Comparison of ENCODE assay signal across 8 cellular contexts in the genomic region with DNA sequence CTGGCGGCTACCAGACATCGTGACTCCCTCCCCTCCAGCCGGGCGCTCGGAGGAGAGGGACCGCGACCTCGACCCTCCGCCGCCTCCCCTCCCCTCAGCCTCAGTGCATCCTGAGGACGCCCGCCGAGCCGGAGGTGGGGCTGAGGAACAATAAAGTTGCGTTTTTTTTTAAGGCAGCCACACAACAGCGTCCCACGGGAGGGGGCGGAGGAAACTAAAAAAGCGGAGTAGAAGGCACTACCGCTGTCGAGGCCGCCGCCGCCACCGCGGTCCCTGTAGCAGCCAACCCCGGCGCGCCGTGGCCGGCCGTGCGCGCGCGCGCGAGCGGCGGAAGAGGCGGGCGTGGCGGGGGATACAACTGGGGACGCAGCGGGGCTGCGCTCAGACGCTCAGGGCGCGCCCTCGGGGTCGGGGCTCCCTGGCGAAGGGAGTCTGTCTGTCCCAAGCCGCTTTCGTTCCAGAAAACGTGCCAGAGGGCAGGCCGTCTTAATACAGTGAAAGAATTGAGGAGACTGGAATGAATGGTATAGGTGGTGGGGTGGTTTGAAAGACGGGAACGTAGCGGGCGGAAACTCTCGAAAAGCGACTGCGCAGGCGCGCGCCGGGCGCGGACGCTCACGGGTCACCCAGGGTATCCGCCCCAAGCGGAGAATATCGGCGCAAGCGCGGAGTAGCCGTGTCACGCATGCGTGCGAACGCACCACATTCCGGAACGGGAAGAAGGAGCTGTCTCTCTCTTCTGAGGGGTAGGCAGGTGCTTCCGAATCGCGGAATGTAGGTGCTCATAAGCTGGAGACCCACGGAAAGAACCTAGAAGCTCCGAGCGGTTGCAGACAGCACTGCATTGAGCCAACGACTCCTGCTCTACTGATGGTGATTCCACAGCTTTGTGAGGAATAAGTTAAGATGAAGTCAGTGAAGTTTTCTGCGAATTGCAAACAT. TPM values are rescaled to one million over a fixed set of nuclear protein-coding genes. Genes with fewer than 3 reads are reported as not detected.
DNase-seq lines count a peak whose midpoint lies in the region; ATAC-seq lines count a peak whose summit lies in the region.

Gene COP1 (minus strand): TSS at position 326 of the 942 bp plus-strand sequence. CDS start 308 bp downstream, at position 18.

- H3K79me2 ChIP-seq in GM23248 (ENCODE audit: insufficient read depth), result peaks cover 55% of the 10 kb centered on the region

- POLR2A ChIA-PET in naive thymus-derived CD4-positive, alpha-beta T cell (lab: Charles Lee), result interaction anchor here (0.5 to 1.2 kb wide), 4 partner anchors 45 to 1416 kb away, joined by 3 to 5 read pairs (median 3); no protein-coding TSS in a partner anchor

- H3K27me3 Mint-ChIP-seq in activated T-helper 1 cell treated with anti-CD3 and anti-CD28 coated beads, Interleukin-12 subunit alpha, Interleukin-12 subunit beta, Interleukin-2, Interleukin-4 antibody, amounts not matched to agents 30 ng/mL and 10 ng/mL and 1 ng/mL, durations not matched to agents 14 hours and 24 hours and 36 hours (ENCODE audit: insufficient read depth), result peaks cover 1% of the 10 kb centered on the region
- H3K27me3 Mint-ChIP-seq in naive thymus-derived CD4-positive, alpha-beta T cell, result peaks cover 0 to 3% (median 0%) of the 10 kb centered on the region in 5 donors
- no peaks in the 10 kb centered on the region for H3K27me3 Mint-ChIP-seq in stimulated activated naive B cell treated with anti-CD40 and anti-IgM and Interleukin-4, amounts not matched to agents 10 μg/mL and 1 μg/mL and 100 μg/mL, for 72 hours

- intact Hi-C loops in activated T-helper 1 cell treated with anti-CD3 and anti-CD28 coated beads, Interleukin-12 subunit alpha, Interleukin-12 subunit beta, Interleukin-2, Interleukin-4 antibody, amounts not matched to agents 30 ng/mL and 10 ng/mL and 1 ng/mL, durations not matched to agents 14 hours and 24 hours and 36 hours (cut with micrococcal nuclease), result loop anchor here (1.0 to 2.0 kb wide), 7 partner anchors 11 to 1184 kb away; partner anchors contain the start of gene MRPS14
- intact Hi-C loops in naive thymus-derived CD4-positive, alpha-beta T cell (cut with micrococcal nuclease), result loop anchor here (1.0 to 5.0 kb wide), 7 partner anchors 40 to 1185 kb away; partner anchors contain the start of gene MRPS14 (in 2 of the 2)

- peak within 1 kb of the TSS; percentile 97 for H3K4me2 ChIP-seq in GM23248 (ENCODE audit: unreplicated experiment)

- H3K4me3 ChIP-seq in GM23248, result peak within 1 kb of the TSS; percentile 96
- peak within 1 kb of the TSS; percentile 90 for H3K4me3 ChIP-seq in naive thymus-derived CD4-positive, alpha-beta T cell (ENCODE audit: low read length)

- WGBS in GM23248 (ENCODE audit: low coverage in 1 of 2, low lambda C conversion rate in 2 of 2, missing lambda C conversion rate in 2 of 2), 2 experiments, result 1 to 2% methylated on average over 76 to 86 of the region's 92 CpGs

- peak within 1 kb of the TSS; percentile 99 for H3K27ac Mint-ChIP-seq in activated T-helper 1 cell treated with anti-CD3 and anti-CD28 coated beads, Interleukin-12 subunit alpha, Interleukin-12 subunit beta, Interleukin-2, Interleukin-4 antibody, amounts not matched to agents 30 ng/mL and 10 ng/mL and 1 ng/mL, durations not matched to agents 14 hours and 24 hours and 36 hours
- peak within 1 kb of the TSS; percentile 93 to 100 (median 97) for H3K27ac Mint-ChIP-seq in naive thymus-derived CD4-positive, alpha-beta T cell
- H3K27ac Mint-ChIP-seq in stimulated activated naive B cell treated with anti-CD40 and anti-IgM and Interleukin-4, amounts not matched to agents 10 μg/mL and 1 μg/mL and 100 μg/mL, for 72 hours, result peak within 1 kb of the TSS; percentile 99

- H4K20me1 ChIP-seq in GM23248 (ENCODE audit: insufficient read depth), result 0 out of 2 replicates have a peak, but pooled peaks cover 3% of the 10 kb centered on the region

- H2AFZ ChIP-seq in GM23248, result peak within 1 kb of the TSS; percentile 97

- H3F3A ChIP-seq in GM23248 (ENCODE audit: insufficient read depth), result peaks cover 17% of the 10 kb centered on the region; the same call in 1 of the 2 replicates

- peak; percentile 96 for DNase-seq in Daoy (ENCODE audit: low read depth)
- peak; percentile 98 for DNase-seq in GM23248
- peak; percentile 86 to 93 for DNase-seq in Kasumi-1 (lab: John Stamatoyannopoulos, UW)
- peak; percentile 91 for DNase-seq in RPMI7951 (ENCODE audit: low read depth)
- DNase-seq in activated T-helper 1 cell treated with anti-CD3 and anti-CD28 coated beads, Interleukin-12 subunit alpha, Interleukin-12 subunit beta, Interleukin-2, Interleukin-4 antibody, amounts not matched to agents 30 ng/mL and 10 ng/mL and 1 ng/mL, durations not matched to agents 14 hours and 24 hours and 36 hours (ENCODE audit: low spot score), result peak; percentile 96
- DNase-seq in fibroblast of gingiva (ENCODE audit: low read depth), result peak; percentile 92
- peak; percentile 89 to 97 (median 96) for DNase-seq in naive thymus-derived CD4-positive, alpha-beta T cell
- peak; percentile 95 for DNase-seq in stimulated activated naive B cell treated with anti-CD40 and anti-IgM and Interleukin-4, amounts not matched to agents 10 μg/mL and 1 μg/mL and 100 μg/mL, for 72 hours

- H3K4me1 Mint-ChIP-seq in activated T-helper 1 cell treated with anti-CD3 and anti-CD28 coated beads, Interleukin-12 subunit alpha, Interleukin-12 subunit beta, Interleukin-2, Interleukin-4 antibody, amounts not matched to agents 30 ng/mL and 10 ng/mL and 1 ng/mL, durations not matched to agents 14 hours and 24 hours and 36 hours (ENCODE audit: low read depth), result peaks cover 29% of the 10 kb centered on the region
- H3K4me1 Mint-ChIP-seq in naive thymus-derived CD4-positive, alpha-beta T cell, result peaks cover 20 to 56% (median 47%) of the 10 kb centered on the region in 7 donors
- H3K4me1 Mint-ChIP-seq in stimulated activated naive B cell treated with anti-CD40 and anti-IgM and Interleukin-4, amounts not matched to agents 10 μg/mL and 1 μg/mL and 100 μg/mL, for 72 hours, result peaks cover 14 to 43% of the 10 kb centered on the region in 2 donors

- no peaks in the 10 kb centered on the region for H3K9me2 ChIP-seq in GM23248 (ENCODE audit: insufficient read depth)

- ATAC-seq in naive thymus-derived CD4-positive, alpha-beta T cell, result peak; percentile 91
- peak; percentile 88 to 90 for ATAC-seq in stimulated activated naive B cell treated with anti-CD40 and anti-IgM and Interleukin-4, amounts not matched to agents 10 μg/mL and 1 μg/mL and 100 μg/mL, for 72 hours (replicated peaks)

- CTCF ChIA-PET in naive thymus-derived CD4-positive, alpha-beta T cell (lab: Charles Lee), result no interaction called here

- no peaks in the 10 kb centered on the region for H3K36me3 ChIP-seq in GM23248 (ENCODE audit: low read depth)
- H3K36me3 ChIP-seq in naive thymus-derived CD4-positive, alpha-beta T cell (ENCODE audit: control insufficient read depth in 2 of 3, insufficient read depth in 3 of 3, low read length in 3 of 3), result no peaks in the 10 kb centered on the region

- peak within 1 kb of the TSS; percentile 91 for H3K9ac ChIP-seq in GM23248

- H3K4me3 Mint-ChIP-seq in activated T-helper 1 cell treated with anti-CD3 and anti-CD28 coated beads, Interleukin-12 subunit alpha, Interleukin-12 subunit beta, Interleukin-2, Interleukin-4 antibody, amounts not matched to agents 30 ng/mL and 10 ng/mL and 1 ng/mL, durations not matched to agents 14 hours and 24 hours and 36 hours, result peak within 1 kb of the TSS; percentile 97
- peak within 1 kb of the TSS; percentile 81 to 100 (median 98) for H3K4me3 Mint-ChIP-seq in naive thymus-derived CD4-positive, alpha-beta T cell
- H3K4me3 Mint-ChIP-seq in stimulated activated naive B cell treated with anti-CD40 and anti-IgM and Interleukin-4, amounts not matched to agents 10 μg/mL and 1 μg/mL and 100 μg/mL, for 72 hours, result peak within 1 kb of the TSS; percentile 96 to 100

- in situ Hi-C loops in GM23248 (cut with MboI), result no loop called here

- H3K27ac ChIP-seq in GM23248, result peak within 1 kb of the TSS; percentile 83
- H3K27ac ChIP-seq in naive thymus-derived CD4-positive, alpha-beta T cell (ENCODE audit: low read depth, low read length), result peak within 1 kb of the TSS; percentile 81

- no peaks in the 10 kb centered on the region for H3K9me3 Mint-ChIP-seq in activated T-helper 1 cell treated with anti-CD3 and anti-CD28 coated beads, Interleukin-12 subunit alpha, Interleukin-12 subunit beta, Interleukin-2, Interleukin-4 antibody, amounts not matched to agents 30 ng/mL and 10 ng/mL and 1 ng/mL, durations not matched to agents 14 hours and 24 hours and 36 hours
- H3K9me3 Mint-ChIP-seq in naive thymus-derived CD4-positive, alpha-beta T cell, result peaks cover 0 to 4% (median 0%) of the 10 kb centered on the region in 11 donors
- no peaks in the 10 kb centered on the region for H3K9me3 Mint-ChIP-seq in stimulated activated naive B cell treated with anti-CD40 and anti-IgM and Interleukin-4, amounts not matched to agents 10 μg/mL and 1 μg/mL and 100 μg/mL, for 72 hours

- H3K9me3 ChIP-seq in GM23248 (ENCODE audit: low read depth), result no peaks in the 10 kb centered on the region
- H3K9me3 ChIP-seq in naive thymus-derived CD4-positive, alpha-beta T cell (ENCODE audit: control insufficient read depth in 2 of 3, low read length in 3 of 3), result no peaks in the 10 kb centered on the region

- H3K27me3 ChIP-seq in GM23248 (replicated peaks; ENCODE audit: insufficient read depth), result no peaks in the 10 kb centered on the region
- H3K27me3 ChIP-seq in naive thymus-derived CD4-positive, alpha-beta T cell (ENCODE audit: control insufficient read depth in 2 of 2, insufficient read depth in 2 of 2, low read length in 2 of 2), result no peaks in the 10 kb centered on the region

- peaks cover 12% of the 10 kb centered on the region for H3K36me3 Mint-ChIP-seq in activated T-helper 1 cell treated with anti-CD3 and anti-CD28 coated beads, Interleukin-12 subunit alpha, Interleukin-12 subunit beta, Interleukin-2, Interleukin-4 antibody, amounts not matched to agents 30 ng/mL and 10 ng/mL and 1 ng/mL, durations not matched to agents 14 hours and 24 hours and 36 hours (ENCODE audit: low read depth)
- H3K36me3 Mint-ChIP-seq in naive thymus-derived CD4-positive, alpha-beta T cell, result peaks cover 0 to 14% (median 6%) of the 10 kb centered on the region in 5 donors
- H3K36me3 Mint-ChIP-seq in stimulated activated naive B cell treated with anti-CD40 and anti-IgM and Interleukin-4, amounts not matched to agents 10 μg/mL and 1 μg/mL and 100 μg/mL, for 72 hours, result peaks cover 10 to 18% of the 10 kb centered on the region in 2 donors

- H3K4me1 ChIP-seq in GM23248 (ENCODE audit: insufficient read depth), result peaks cover 16% of the 10 kb centered on the region
- peaks cover 10 to 24% of the 10 kb centered on the region in 2 donors for H3K4me1 ChIP-seq in naive thymus-derived CD4-positive, alpha-beta T cell (ENCODE audit: control insufficient read depth in 2 of 2, insufficient read depth in 2 of 2, low read length in 2 of 2)

RNA-seq across cellular contexts. Expression of gene COP1, which starts in this region (rescaled TPM):
- 34.4 and 40.1 TPM in 2 replicates for total RNA-seq in Daoy (2014; rRNA removed; shearing (Covaris generic))
- 43.3 and 55.1 TPM in 2 replicates for total RNA-seq in GM23248 (2014; rRNA removed; shearing (Covaris generic))
- polyA plus RNA-seq in GM23248 (2016; fragmentation: Nextera tagmentation; extraction: Ambion mirVana), result 36.9 and 42.4 TPM in 2 replicates
- 26.7 and 32.2 TPM in 2 replicates for total RNA-seq in RPMI7951 (2014; rRNA removed; shearing (Covaris generic))
- 49.2 and 51.7 TPM in 2 replicates for total RNA-seq in activated T-helper 1 cell treated with anti-CD3 and anti-CD28 coated beads, Interleukin-12 subunit alpha, Interleukin-12 subunit beta, Interleukin-2, Interleukin-4 antibody, amounts not matched to agents 30 ng/mL and 10 ng/mL and 1 ng/mL, durations not matched to agents 14 hours and 24 hours and 36 hours
- 10 to 100 TPM; 39.1 to 57.0 (median 43.9) TPM for total RNA-seq in naive thymus-derived CD4-positive, alpha-beta T cell
- 10 to 100 TPM; 39.9 to 44.9 TPM for polyA plus RNA-seq in naive thymus-derived CD4-positive, alpha-beta T cell

Comparison
In these comparisons a context has a peak if more than half of its experiments do, and no peak if none do; other contexts are left out.
1. Peak in every context shown above with its lines: DNase-seq, ATAC-seq, H3K4me3 ChIP-seq and H3K27ac ChIP-seq.